16 cellular contexts compared by ENCODE assay signal in genomic region chr2:239730897-239731296, GRCh38.
A peak's percentile ranks its signal among the peaks of the same experiment; 100 is the strongest.
DNase-seq lines count a peak whose midpoint lies in the region; ATAC-seq and TF ChIP-seq lines count a peak whose summit lies in the region.
"Had no signal": no experiment of that assay in that cellular context is flagged by ENCODE, and none has a peak within 500 bp of the region (broad histone marks: within the 10 kb centered on the region; RNA-seq: fewer than 3 reads in every experiment).

No MANE protein-coding gene starts in this region.

- H3K9me3 ChIP-seq in SK-N-SH, result no peaks in the 10 kb centered on the region
- no peaks in the 10 kb centered on the region for H3K9me3 ChIP-seq in neural progenitor cell (ENCODE audit: low read depth)
- no peaks in the 10 kb centered on the region for H3K9me3 ChIP-seq in upper lobe of right lung
- H3K9me3 ChIP-seq: BE2C had no signal

- peaks cover 11% of the 10 kb centered on the region for H3K4me1 Mint-ChIP-seq in central memory CD8-positive, alpha-beta T cell
- H3K4me1 Mint-ChIP-seq in neural progenitor cell, result peaks cover 17% of the 10 kb centered on the region
- H3K4me1 Mint-ChIP-seq in mesothelial cell of epicardium, result no peaks in the 10 kb centered on the region
- H3K4me1 Mint-ChIP-seq: IgD-negative memory B cell had no signal

- peak overlapping the region; percentile 11 for H3K27ac Mint-ChIP-seq in central memory CD8-positive, alpha-beta T cell (ENCODE audit: low read depth)
- peak overlapping the region; percentile 8 for H3K27ac Mint-ChIP-seq in neural progenitor cell
- no peak overlapping the region for H3K27ac Mint-ChIP-seq in mesothelial cell of epicardium
- H3K27ac Mint-ChIP-seq: IgD-negative memory B cell had no signal

- 15% methylated on average over 8 of the region's 8 CpGs for WGBS in SK-N-SH (ENCODE audit: low lambda C conversion rate)

- H4K20me1 ChIP-seq in SK-N-SH (ENCODE audit: insufficient read depth) (no peaks in the 10 kb centered on the region), neural progenitor cell (ENCODE audit: low read depth) (no peaks in the 10 kb centered on the region)

- H3K27me3 ChIP-seq in SK-N-SH (ENCODE audit: insufficient read depth), result no peaks in the 10 kb centered on the region
- no peaks in the 10 kb centered on the region for H3K27me3 ChIP-seq in neural progenitor cell
- H3K27me3 ChIP-seq in upper lobe of right lung, result no peaks in the 10 kb centered on the region
- H3K27me3 ChIP-seq: BE2C had no signal

- peaks cover 0 to 47% of the 10 kb centered on the region in 2 experiments; a peak in 1 of 4 replicates for H3K4me1 ChIP-seq in SK-N-SH (ENCODE audit: control insufficient read depth in 1 of 2, insufficient read depth in 2 of 2, low read depth in 1 of 2, low read length in 1 of 2)
- H3K4me1 ChIP-seq in neural progenitor cell, result peaks cover 10% of the 10 kb centered on the region
- no peaks in the 10 kb centered on the region for H3K4me1 ChIP-seq in upper lobe of right lung
- H3K4me1 ChIP-seq: BE2C had no signal

- POLR2A ChIA-PET in SK-N-SH (lab: Yijun Ruan, JAX), result no interaction called here

- H3K27me3 Mint-ChIP-seq in central memory CD8-positive, alpha-beta T cell, result peaks cover 28% of the 10 kb centered on the region
- H3K27me3 Mint-ChIP-seq in neural progenitor cell (ENCODE audit: insufficient read depth, low read depth), result peaks cover 6% of the 10 kb centered on the region
- H3K27me3 Mint-ChIP-seq in mesothelial cell of epicardium (ENCODE audit: low read depth), result peaks cover 16% of the 10 kb centered on the region

- no peaks in the 10 kb centered on the region for H3K36me3 ChIP-seq in SK-N-SH (replicated peaks in 1 of 2; ENCODE audit: control insufficient read depth in 1 of 2, insufficient read depth in 2 of 2, low read length in 1 of 2)
- H3K36me3 ChIP-seq in neural progenitor cell, result no peaks in the 10 kb centered on the region
- H3K36me3 ChIP-seq in upper lobe of right lung, result no peaks in the 10 kb centered on the region
- H3K36me3 ChIP-seq: BE2C had no signal

- H3K79me2 ChIP-seq in SK-N-SH (ENCODE audit: insufficient read depth) (no peaks in the 10 kb centered on the region), neural progenitor cell (ENCODE audit: low read depth) (no peaks in the 10 kb centered on the region)

- H3K36me3 Mint-ChIP-seq in central memory CD8-positive, alpha-beta T cell (ENCODE audit: insufficient read depth), result no peaks in the 10 kb centered on the region
- H3K36me3 Mint-ChIP-seq in neural progenitor cell (no peaks in the 10 kb centered on the region), mesothelial cell of epicardium (no peaks in the 10 kb centered on the region)
- H3K36me3 Mint-ChIP-seq: IgD-negative memory B cell had no signal

- peak overlapping the region in 1 of 2 experiments; percentile 28; a peak in 1 of 4 replicates for H3K27ac ChIP-seq in SK-N-SH (ENCODE audit: low read depth in 2 of 2, low read length in 1 of 2)
- H3K27ac ChIP-seq in neural progenitor cell, result no peak overlapping the region
- no peak overlapping the region for H3K27ac ChIP-seq in upper lobe of right lung
- H3K27ac ChIP-seq in substantia nigra (ENCODE audit: low read depth, low read length, poor library complexity, severe bottlenecking), result no peak overlapping the region

- no peaks in the 10 kb centered on the region for H3K9me3 Mint-ChIP-seq in central memory CD8-positive, alpha-beta T cell
- no peaks in the 10 kb centered on the region for H3K9me3 Mint-ChIP-seq in neural progenitor cell
- no peaks in the 10 kb centered on the region for H3K9me3 Mint-ChIP-seq in mesothelial cell of epicardium

- DNase-seq in SK-N-SH, result peak; percentile 79
- no peak for DNase-seq in central memory CD8-positive, alpha-beta T cell (ENCODE audit: low spot score in 2 of 2)
- DNase-seq in neural progenitor cell (ENCODE audit: low spot score), result no peak
- peak; percentile 23 for DNase-seq in upper lobe of right lung
- no peak for DNase-seq in substantia nigra (lab: John Stamatoyannopoulos, UW)
- DNase-seq in NCI-H2081 (lab: John Stamatoyannopoulos, UW), result no peak
- no peak for DNase-seq in mesothelial cell of epicardium (ENCODE audit: low spot score in 2 of 2, unreplicated experiment in 2 of 2)
- DNase-seq: BE2C, DMS53, GDM1, MV-4-11, NCI-H1694 treated with DMSO at 0.1 percent for 48 hours, NCI-H446, NCI-H526 treated with DMSO at 0.1 percent for 48 hours, SHP77 had no signal

- TF ChIP-seq CTCF in SK-N-SH (IDR thresholded peaks at IDR 0.05) (no peak), neural progenitor cell (IDR thresholded peaks at IDR 0.05) (no peak), upper lobe of right lung (IDR thresholded peaks at IDR 0.05) (no peak), mesothelial cell of epicardium (IDR thresholded peaks at IDR 0.05; ENCODE audit: unreplicated experiment) (no peak)

- H2AFZ ChIP-seq in SK-N-SH (ENCODE audit: low read depth), result no peak overlapping the region
- H2AFZ ChIP-seq in neural progenitor cell (replicated peaks), result no peak overlapping the region

- no peaks in the 10 kb centered on the region for H3K9me2 ChIP-seq in SK-N-SH

- TF ChIP-seq RAD21 in SK-N-SH (IDR thresholded peaks at IDR 0.05; ENCODE audit: low read length), result no peak

- intact Hi-C loops in upper lobe of right lung (cut with DNase I), result no loop called here

- H3K4me2 ChIP-seq in SK-N-SH (no peak overlapping the region), neural progenitor cell (no peak overlapping the region)

- CTCF ChIA-PET in SK-N-SH (lab: Yijun Ruan, JAX), result no interaction called here

- no peak overlapping the region for H3K4me3 ChIP-seq in SK-N-SH (ENCODE audit: low read depth in 2 of 2, low read length in 1 of 2)
- H3K4me3 ChIP-seq in neural progenitor cell, result no peak overlapping the region
- H3K4me3 ChIP-seq in upper lobe of right lung, result no peak overlapping the region

- H3K4me3 Mint-ChIP-seq in central memory CD8-positive, alpha-beta T cell, result no peak overlapping the region
- H3K4me3 Mint-ChIP-seq in neural progenitor cell (no peak overlapping the region), mesothelial cell of epicardium (no peak overlapping the region)
- H3K4me3 Mint-ChIP-seq: IgD-negative memory B cell had no signal

- TF ChIP-seq EP300 in SK-N-SH (IDR thresholded peaks at IDR 0.05; ENCODE audit: borderline replicate concordance in 1 of 2, low read depth in 1 of 2, low read length in 1 of 2), result peak in 1 of 2 experiments; percentile 56; a peak in 1 of 4 replicates

- H3F3A ChIP-seq in SK-N-SH (replicated peaks; ENCODE audit: insufficient read depth) (no peaks in the 10 kb centered on the region), neural progenitor cell (ENCODE audit: low read depth) (no peaks in the 10 kb centered on the region)

- no peak for ATAC-seq in central memory CD8-positive, alpha-beta T cell (replicated peaks; ENCODE audit: extremely low read depth, poor library complexity, severe bottlenecking)
- ATAC-seq in upper lobe of right lung, result no peak

- H3K9ac ChIP-seq in SK-N-SH (no peak overlapping the region), neural progenitor cell (no peak overlapping the region)

TF ChIP-seq in SK-N-SH, 30 proteins besides CTCF, POLR2A, EP300 and RAD21:
- TF ChIP-seq GATA2 (CRISPR knock-in tag; IDR thresholded peaks at IDR 0.05), result peak; percentile 56
- TF ChIP-seq EZH2phosphoT487 (IDR thresholded peaks at IDR 0.05; ENCODE audit: borderline replicate concordance, low read depth), result no peak

Comparison
In these comparisons a context has a peak if more than half of its experiments do, and no peak if none do; other contexts are left out.
1. DNase-seq: peak in SK-N-SH (single experiment) and upper lobe of right lung (single experiment); none in central memory CD8-positive, alpha-beta T cell (0 of 2), neural progenitor cell (single experiment), substantia nigra (0 of 49), NCI-H2081 (0 of 2) and mesothelial cell of epicardium (0 of 2).